Comparison of ENCODE assay signal across 14 cellular contexts in genomic region chr3:101303089-101303731, GRCh38. TPM values are rescaled to one million over a fixed set of nuclear protein-coding genes. Genes with fewer than 3 reads are reported as not detected.
A peak's percentile ranks its signal among the peaks of the same experiment; 100 is the strongest.
DNase-seq lines count a peak whose midpoint lies in the region; ATAC-seq and TF ChIP-seq lines count a peak whose summit lies in the region.
"Had no signal": no experiment of that assay in that cellular context is flagged by ENCODE, and none has a peak within 500 bp of the region (broad histone marks: within the 10 kb centered on the region; RNA-seq: fewer than 3 reads in every experiment).

No MANE protein-coding gene starts in this region.

- H2AK5ac ChIP-seq in trophoblast cell (ENCODE audit: low read length) = no peak overlapping the region

- no peaks in the 10 kb centered on the region for H3K4me1 ChIP-seq in GM23248 (ENCODE audit: insufficient read depth)
- no peaks in the 10 kb centered on the region for H3K4me1 ChIP-seq in Panc1 (ENCODE audit: control insufficient read depth, insufficient read depth, low read length)
- peaks cover 4% of the 10 kb centered on the region for H3K4me1 ChIP-seq in fibroblast of lung (ENCODE audit: control insufficient read depth, extremely low read depth, insufficient read depth, low read length)
- H3K4me1 ChIP-seq in trophoblast cell (ENCODE audit: control insufficient read depth in 1 of 2, insufficient read depth in 2 of 2, low read length in 2 of 2) = no peaks in the 10 kb centered on the region
- H3K4me1 ChIP-seq: BLaER1 treated with 17β-estradiol and CSF1 and Interleukin-3, amounts not matched to agents 10 nM and 100 nM; right atrium auricular region had no signal

- ATAC-seq in Panc1 = peak; percentile 71; the same call in 1 of the 2 replicates
- ATAC-seq: left colon had no signal

- TF ChIP-seq CTCF in Panc1 (IDR thresholded peaks at IDR 0.05) (no peak), fibroblast of lung (conservative IDR thresholded peaks at IDR 0.05 in 1 of 2, IDR thresholded peaks at IDR 0.05 in 1 of 2; ENCODE audit: low read depth in 1 of 2, low read length in 2 of 2) (no peak)

- no peaks in the 10 kb centered on the region for H3F3A ChIP-seq in GM23248 (ENCODE audit: insufficient read depth)

- H4K12ac ChIP-seq in trophoblast cell (ENCODE audit: low read depth, low read length) = no peak overlapping the region

- H3K4me2 ChIP-seq in GM23248 (ENCODE audit: unreplicated experiment) = no peak overlapping the region
- peak overlapping the region; percentile 93 for H3K4me2 ChIP-seq in fibroblast of lung (ENCODE audit: extremely low read depth, insufficient read depth, low read length)
- H3K4me2 ChIP-seq in trophoblast cell (ENCODE audit: low read length) = no peak overlapping the region
- H3K4me2 ChIP-seq: BLaER1 treated with 17β-estradiol and CSF1 and Interleukin-3, amounts not matched to agents 10 nM and 100 nM had no signal

- no peak overlapping the region for H2BK5ac ChIP-seq in trophoblast cell (ENCODE audit: low read depth, low read length, poor library complexity)

- H3K9me3 ChIP-seq in GM23248 (ENCODE audit: low read depth) = no peaks in the 10 kb centered on the region
- H3K9me3 ChIP-seq in Panc1 (ENCODE audit: control insufficient read depth, insufficient read depth, low read depth, low read length) = no peaks in the 10 kb centered on the region; the same call in 1 of the 2 replicates
- no peaks in the 10 kb centered on the region for H3K9me3 ChIP-seq in fibroblast of lung (ENCODE audit: control insufficient read depth, insufficient read depth, low read depth, low read length)
- H3K9me3 ChIP-seq in trophoblast cell (ENCODE audit: insufficient read depth, low read depth, low read length) = peaks cover 4% of the 10 kb centered on the region
- H3K9me3 ChIP-seq: right atrium auricular region had no signal

- no peak overlapping the region for H4K8ac ChIP-seq in trophoblast cell (ENCODE audit: low read depth, low read length)

- H3K79me1 ChIP-seq in trophoblast cell (ENCODE audit: low read length) = no peaks in the 10 kb centered on the region

- no peak overlapping the region for H2BK120ac ChIP-seq in trophoblast cell (ENCODE audit: insufficient read depth, low read length, poor library complexity)

- no peak overlapping the region for H3K27ac ChIP-seq in GM23248
- no peak overlapping the region for H3K27ac ChIP-seq in Panc1 (ENCODE audit: low read length)
- H3K27ac ChIP-seq in fibroblast of lung (ENCODE audit: insufficient read depth, low read length) = no peak overlapping the region
- no peak overlapping the region for H3K27ac ChIP-seq in trophoblast cell (ENCODE audit: low read depth, low read length)
- H3K27ac ChIP-seq: BLaER1 treated with 17β-estradiol and CSF1 and Interleukin-3, amounts not matched to agents 10 nM and 100 nM; right atrium auricular region had no signal

- intact Hi-C loops in Panc1 (cut with micrococcal nuclease; ENCODE audit: unreplicated experiment) = no loop called here

- TF ChIP-seq POLR2A in erythroblast (IDR thresholded peaks at IDR 0.05; ENCODE audit: low read length) = no peak

- no peak overlapping the region for H3K14ac ChIP-seq in trophoblast cell (ENCODE audit: low read length)

- POLR2A ChIA-PET in Panc1 (lab: Charles Lee) = no interaction called here

- no peak overlapping the region for H4K91ac ChIP-seq in trophoblast cell (ENCODE audit: low read depth, low read length)

- H4K20me1 ChIP-seq in GM23248 (ENCODE audit: insufficient read depth) (no peaks in the 10 kb centered on the region), fibroblast of lung (ENCODE audit: control insufficient read depth, extremely low read depth, insufficient read depth, low read length) (no peaks in the 10 kb centered on the region)
- H4K20me1 ChIP-seq: BLaER1 treated with 17β-estradiol and CSF1 and Interleukin-3, amounts not matched to agents 10 nM and 100 nM had no signal

- H3K36me3 ChIP-seq in GM23248 (ENCODE audit: low read depth) = no peaks in the 10 kb centered on the region
- no peaks in the 10 kb centered on the region for H3K36me3 ChIP-seq in Panc1 (ENCODE audit: control insufficient read depth, insufficient read depth, low read length)
- H3K36me3 ChIP-seq in fibroblast of lung (ENCODE audit: control insufficient read depth, insufficient read depth, low read length) = no peaks in the 10 kb centered on the region
- no peaks in the 10 kb centered on the region for H3K36me3 ChIP-seq in trophoblast cell (ENCODE audit: control insufficient read depth in 1 of 2, insufficient read depth in 2 of 2, low read length in 2 of 2)
- H3K36me3 ChIP-seq: right atrium auricular region had no signal

- no peak overlapping the region for H3K23ac ChIP-seq in trophoblast cell (ENCODE audit: low read length)

- H3K79me2 ChIP-seq in GM23248 (ENCODE audit: insufficient read depth) (no peaks in the 10 kb centered on the region), fibroblast of lung (ENCODE audit: control insufficient read depth, insufficient read depth, low read length) (no peaks in the 10 kb centered on the region), trophoblast cell (ENCODE audit: control insufficient read depth, insufficient read depth, low read length, poor library complexity) (no peaks in the 10 kb centered on the region)

- in situ Hi-C loops in GM23248 (cut with MboI) (no loop called here), Panc1 (cut with HindIII; ENCODE audit: low pct_unique_long_range_greater_than_20kb, low sequenced_read_pairs) (no loop called here)

- CTCF ChIA-PET in Panc1 (lab: Charles Lee) = no interaction called here

- no peak overlapping the region for H3K18ac ChIP-seq in trophoblast cell (ENCODE audit: low read length)

- no peak overlapping the region for H3K4me3 ChIP-seq in GM23248
- no peak overlapping the region for H3K4me3 ChIP-seq in Panc1 (ENCODE audit: low read depth in 2 of 2, low read length in 2 of 2)
- H3K4me3 ChIP-seq in fibroblast of lung (replicated peaks in 1 of 4; ENCODE audit: control extremely low read depth in 1 of 4, insufficient read depth in 1 of 4, low read depth in 3 of 4, low read length in 4 of 4) = peak overlapping the region in 3 of 4 experiments; percentile 29 to 44 (median 33)
- no peak overlapping the region for H3K4me3 ChIP-seq in trophoblast cell (ENCODE audit: low read depth, low read length)
- H3K4me3 ChIP-seq: BLaER1 treated with 17β-estradiol and CSF1 and Interleukin-3, amounts not matched to agents 10 nM and 100 nM; right atrium auricular region had no signal

- no TSS peak for BruUV-seq in Panc1 (replicated peaks; lab: Mats Ljungman, UMichigan)

- WGBS in GM23248 (ENCODE audit: low coverage in 1 of 2, low lambda C conversion rate in 2 of 2, missing lambda C conversion rate in 2 of 2), 2 experiments = 65 to 68% methylated on average over 5 of the region's 5 CpGs
- no CpG with 5 or more reads among the region's 5 CpGs for WGBS in trophoblast cell (ENCODE audit: extremely low coverage, insufficient coverage, insufficient read length)

- DNase-seq in EL (peak; percentile 56), GM23248 (peak; percentile 53), Panc1 (ENCODE audit: low read depth, low spot score) (peak; percentile 68), fibroblast of lung (ENCODE audit: low read depth in 2 of 2) (peak; percentile 37 to 76), amygdala (lab: John Stamatoyannopoulos, UW) (no peak), erythroblast (lab: John Stamatoyannopoulos, UW) (no peak), trophoblast cell (no peak)
- DNase-seq in NK-92 treated with Interleukin-12 subunit alpha and Interleukin-12 subunit beta, amount 100 ng/mL, for 24 hours (lab: John Stamatoyannopoulos, UW) = no peak
- DNase-seq: left colon, NCI-H1105, T1000 had no signal

- H3K9me2 ChIP-seq in GM23248 (ENCODE audit: insufficient read depth) = no peaks in the 10 kb centered on the region

- no peaks in the 10 kb centered on the region for H3K27me3 ChIP-seq in GM23248 (replicated peaks; ENCODE audit: insufficient read depth)
- no peaks in the 10 kb centered on the region for H3K27me3 ChIP-seq in Panc1 (ENCODE audit: control insufficient read depth, insufficient read depth, low read length)
- H3K27me3 ChIP-seq in fibroblast of lung (ENCODE audit: control insufficient read depth, insufficient read depth, low read length) = no peaks in the 10 kb centered on the region
- H3K27me3 ChIP-seq in trophoblast cell (ENCODE audit: insufficient read depth, low read length) = no peaks in the 10 kb centered on the region
- H3K27me3 ChIP-seq: BLaER1 treated with 17β-estradiol and CSF1 and Interleukin-3, amounts not matched to agents 10 nM and 100 nM; right atrium auricular region had no signal

- H2BK12ac ChIP-seq in trophoblast cell (ENCODE audit: low read length) = no peak overlapping the region

- H3K9ac ChIP-seq in GM23248 = no peak overlapping the region
- no peak overlapping the region for H3K9ac ChIP-seq in fibroblast of lung (ENCODE audit: insufficient read depth, low read length)
- H3K9ac ChIP-seq in trophoblast cell (ENCODE audit: low read length) = no peak overlapping the region
- H3K9ac ChIP-seq: BLaER1 treated with 17β-estradiol and CSF1 and Interleukin-3, amounts not matched to agents 10 nM and 100 nM had no signal

- H3K4ac ChIP-seq in trophoblast cell (ENCODE audit: low read depth, low read length) = no peak overlapping the region

- H2AFZ ChIP-seq in GM23248 (no peak overlapping the region), fibroblast of lung (ENCODE audit: low read length) (peak overlapping the region; percentile 83), trophoblast cell (ENCODE audit: insufficient read depth, low read length, poor library complexity) (no peak overlapping the region)

RNA-seq across cellular contexts. Expression of gene IMPG2, which starts 17.2 kb away (rescaled TPM):
- total RNA-seq in GM23248 (2014; rRNA removed; shearing (Covaris generic)) = 0.11 TPM in 1 of 2 replicates, not detected in the other
- polyA plus RNA-seq in GM23248 (2016; fragmentation: Nextera tagmentation; extraction: Ambion mirVana) (0.04 TPM in 1 of 2 replicates, not detected in the other), fibroblast of lung (0.11 TPM in 2 replicates)
- total RNA-seq in Panc1 (2021; ENCODE audit: unreplicated experiment) (0.10 TPM), fibroblast of lung (0.33 and 0.51 TPM in 2 replicates)
- polyA plus RNA-seq in Panc1 (2012; ENCODE audit: insufficient read length) = not detected
- 0.05 TPM in 2 replicates for polyA plus RNA-seq in fibroblast of lung (2012)
- 0.20 TPM in 1 of 2 replicates, not detected in the other for polyA minus RNA-seq in fibroblast of lung (ENCODE audit: low replicate concordance)
- polyA plus RNA-seq in trophoblast cell (2013) = 0.07 and 0.08 TPM in 2 replicates
- total RNA-seq: HT1080 had no signal

Comparison
In these comparisons a context has a peak if more than half of its experiments do, and no peak if none do; other contexts are left out.
1. DNase-seq: peak in EL (single experiment), GM23248 (single experiment), Panc1 (single experiment) and fibroblast of lung (2 of 2); none in amygdala (0 of 56), NK-92 treated with Interleukin-12 subunit alpha and Interleukin-12 subunit beta, amount 100 ng/mL, for 24 hours (single experiment), erythroblast (0 of 2) and trophoblast cell (0 of 2).
2. H3K4me3 ChIP-seq: peak in fibroblast of lung (3 of 4); none in GM23248 (single experiment), Panc1 (0 of 2) and trophoblast cell (single experiment).